12 cellular contexts compared by ENCODE assay signal in the genomic region with DNA sequence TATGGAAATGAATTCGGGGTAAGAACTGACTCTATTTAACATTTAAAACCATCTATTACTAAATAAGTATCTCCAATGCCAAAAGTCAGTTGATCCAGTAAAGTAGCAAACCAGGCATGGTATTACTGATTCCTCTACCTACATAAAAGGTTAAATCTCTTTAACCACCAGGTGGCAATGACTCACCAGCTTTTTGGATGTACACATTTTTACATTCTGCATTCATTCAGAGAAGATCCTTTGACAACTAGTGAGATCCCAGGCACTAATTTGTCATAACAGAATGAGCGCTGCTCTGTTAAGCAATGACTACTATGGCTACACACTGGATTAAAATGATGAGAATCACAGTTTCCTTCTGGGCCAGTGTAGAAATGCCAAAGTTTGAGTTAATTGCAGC.
DNase-seq lines count a peak whose midpoint lies in the region; ATAC-seq, FAIRE-seq and TF ChIP-seq lines count a peak whose summit lies in the region.
"Had no signal": no experiment of that assay in that cellular context is flagged by ENCODE, and none has a peak within 500 bp of the region (broad histone marks: within the 10 kb centered on the region; RNA-seq: fewer than 3 reads in every experiment).

No MANE protein-coding gene starts in this region.

- no peaks in the 10 kb centered on the region for H3K36me3 Mint-ChIP-seq in neural crest cell (ENCODE audit: low read depth)

- intact Hi-C loops in GM12878 (cut with micrococcal nuclease; ENCODE audit: unreplicated experiment) (no loop called here), testis (cut with DNase I; ENCODE audit: low total_unique reads) (no loop called here)

- H2AFZ ChIP-seq in GM12878 (ENCODE audit: control insufficient read depth, low read depth, low read length): no peak overlapping the region

- H3K36me3 ChIP-seq in GM12878 (ENCODE audit: control insufficient read depth in 2 of 2, insufficient read depth in 2 of 2, low read length in 1 of 2) (no peaks in the 10 kb centered on the region), testis (ENCODE audit: low read depth, missing control alignments) (no peaks in the 10 kb centered on the region)
- H3K36me3 ChIP-seq: upper lobe of right lung had no signal

- H3K79me2 ChIP-seq in GM12878 (ENCODE audit: control insufficient read depth, insufficient read depth, low read length): no peaks in the 10 kb centered on the region

- RAD21 ChIA-PET in GM12878 (lab: Charles Lee; ENCODE audit: unreplicated experiment): interaction anchor here (1.2 kb wide), 1 partner anchor 18 kb away, joined by 3 read pairs; no protein-coding TSS in a partner anchor

- TF ChIP-seq RAD21 in GM12878 (IDR thresholded peaks at IDR 0.05; ENCODE audit: insufficient read depth, low read depth, low read length): peak; percentile 23; the same call in 1 of the 2 replicates

- H3K4me3 ChIP-seq in GM12878 (no peak overlapping the region), testis (no peak overlapping the region)
- H3K4me3 ChIP-seq: A549, lung, upper lobe of right lung had no signal

- H3K9me3 ChIP-seq in GM12878 (replicated peaks; ENCODE audit: control insufficient read depth, insufficient read depth, low read length) (no peaks in the 10 kb centered on the region), testis (no peaks in the 10 kb centered on the region)
- H3K9me3 ChIP-seq: A549, upper lobe of right lung had no signal

- no peak overlapping the region for H3K4me2 ChIP-seq in GM12878 (ENCODE audit: control insufficient read depth, insufficient read depth)
- H3K4me2 ChIP-seq: A549 had no signal

- no peak overlapping the region for H3K27ac Mint-ChIP-seq in neural crest cell (ENCODE audit: unreplicated experiment)
- H3K27ac Mint-ChIP-seq: activated CD4-positive, alpha-beta memory T cell treated with anti-CD3 and anti-CD28 coated beads, Interleukin-2, amount 10 ng/mL, durations not matched to agents 7 days and 5 days had no signal

- H3K4me1 Mint-ChIP-seq in neural crest cell: no peaks in the 10 kb centered on the region
- H3K4me1 Mint-ChIP-seq: activated CD4-positive, alpha-beta memory T cell treated with anti-CD3 and anti-CD28 coated beads, Interleukin-2, amount 10 ng/mL, durations not matched to agents 7 days and 5 days had no signal

- H4K20me1 ChIP-seq in GM12878 (ENCODE audit: control insufficient read depth, insufficient read depth): no peaks in the 10 kb centered on the region

- in situ Hi-C loops in GM12878 (cut with MboI): no loop called here

- SMC1A ChIA-PET in GM12878 (lab: Charles Lee; ENCODE audit: uncharacterized antibody, unreplicated experiment): interaction anchor here (0.7 to 1.3 kb wide), 4 partner anchors 17 to 341 kb away, joined by 3 to 4 read pairs (median 3); no protein-coding TSS in a partner anchor

- WGBS in GM12878 (ENCODE audit: insufficient coverage, insufficient replicate concordance, low lambda C conversion rate, missing lambda C conversion rate): 45% methylated on average over 2 of the region's 2 CpGs
- WGBS in testis, 2 donors: 58 to 64% methylated on average over 2 of the region's 2 CpGs

- no peak for FAIRE-seq in GM12878 (lab: Jason Lieb, UNC)
- FAIRE-seq: A549 had no signal

- no peaks in the 10 kb centered on the region for H3K27me3 Mint-ChIP-seq in neural crest cell (ENCODE audit: low read depth)
- H3K27me3 Mint-ChIP-seq: activated CD4-positive, alpha-beta memory T cell treated with anti-CD3 and anti-CD28 coated beads, Interleukin-2, amount 10 ng/mL, durations not matched to agents 7 days and 5 days had no signal

- POLR2A ChIA-PET in GM12878 (lab: Charles Lee): no interaction called here

- peak; percentile 72 for DNase-seq in DMS 273 (lab: John Stamatoyannopoulos, UW; ENCODE audit: unreplicated experiment)
- no peak for DNase-seq in DMS 273 treated with DMSO at 0.1 percent for 48 hours (lab: John Stamatoyannopoulos, UW)
- DNase-seq in NCI-H2171 (lab: John Stamatoyannopoulos, UW): peak; percentile 46
- no peak for DNase-seq in GM12878 (ENCODE audit: low read depth, low spot score)
- no peak for DNase-seq in neural crest cell (ENCODE audit: low read depth, low spot score)
- DNase-seq in testis: no peak
- DNase-seq in activated CD8-positive, alpha-beta memory T cell treated with anti-CD3 and anti-CD28 coated beads for 24 hours: no peak
- DNase-seq in globus pallidus (ENCODE audit: low spot score): no peak
- DNase-seq: activated CD4-positive, alpha-beta memory T cell treated with anti-CD3 and anti-CD28 coated beads, Interleukin-2, amount 10 ng/mL, durations not matched to agents 7 days and 5 days; upper lobe of right lung had no signal

- no peaks in the 10 kb centered on the region for H3K4me1 ChIP-seq in GM12878 (ENCODE audit: control insufficient read depth, insufficient read depth, low read length)
- no peaks in the 10 kb centered on the region for H3K4me1 ChIP-seq in testis
- H3K4me1 ChIP-seq: A549, upper lobe of right lung had no signal

- TF ChIP-seq POLR2A in GM12878 (IDR thresholded peaks at IDR 0.05; ENCODE audit: low read depth, low read length) (no peak), testis (IDR thresholded peaks at IDR 0.05) (no peak)

- no TSS peak for BruUV-seq in GM12878 (replicated peaks; lab: Mats Ljungman, UMichigan)

- H3K27me3 ChIP-seq in GM12878 (replicated peaks in 1 of 2; ENCODE audit: control insufficient read depth in 2 of 2, insufficient read depth in 2 of 2, low read length in 1 of 2) (no peaks in the 10 kb centered on the region), testis (no peaks in the 10 kb centered on the region)
- H3K27me3 ChIP-seq: upper lobe of right lung had no signal

- CTCF ChIA-PET in GM12878 (lab: Yijun Ruan, JAX): interaction anchor here (0.6 to 1.9 kb wide), 3 partner anchors 222 to 1467 kb away, joined by 3 to 5 read pairs (median 3); no protein-coding TSS in a partner anchor

- H3K9ac ChIP-seq in GM12878 (ENCODE audit: control insufficient read depth, insufficient read depth, low read length): no peak overlapping the region

- no peak; a peak in 1 of 6 replicates for TF ChIP-seq CTCF in GM12878 (IDR thresholded peaks at IDR 0.05 in 2 of 3, conservative IDR thresholded peaks at IDR 0.05 in 1 of 3; ENCODE audit: control insufficient read depth in 2 of 3, extremely low read depth in 1 of 3, insufficient read depth in 1 of 3, low read depth in 3 of 3, low read length in 3 of 3)
- TF ChIP-seq CTCF in neural crest cell (conservative IDR thresholded peaks at IDR 0.05): peak; percentile 68
- no peak for TF ChIP-seq CTCF in testis (IDR thresholded peaks at IDR 0.05)

- no peak for TF ChIP-seq EP300 in GM12878 (IDR thresholded peaks at IDR 0.05; ENCODE audit: borderline replicate concordance in 1 of 2, control insufficient read depth in 1 of 2, low read depth in 2 of 2, low read length in 2 of 2)

- H3K4me3 Mint-ChIP-seq in neural crest cell: no peak overlapping the region
- H3K4me3 Mint-ChIP-seq: activated CD4-positive, alpha-beta memory T cell treated with anti-CD3 and anti-CD28 coated beads, Interleukin-2, amount 10 ng/mL, durations not matched to agents 7 days and 5 days had no signal

- H3K27ac ChIP-seq in GM12878 (ENCODE audit: control insufficient read depth, insufficient read depth) (no peak overlapping the region), testis (no peak overlapping the region)
- H3K27ac ChIP-seq: A549, upper lobe of right lung had no signal

- ATAC-seq in GM12878: no peak
- ATAC-seq: A549, upper lobe of right lung had no signal

- peaks cover 6% of the 10 kb centered on the region for H3K9me3 Mint-ChIP-seq in neural crest cell

TF ChIP-seq in GM12878, 131 proteins besides CTCF, POLR2A, EP300 and RAD21 (continues in another document):
- no peak for TF ChIP-seq ZBED1 (IDR thresholded peaks at IDR 0.05; ENCODE audit: borderline replicate concordance)
- TF ChIP-seq FOS (IDR thresholded peaks at IDR 0.05; ENCODE audit: borderline replicate concordance, extremely low read depth, insufficient read length): no peak
- no peak for TF ChIP-seq STAT1 (conservative IDR thresholded peaks at IDR 0.05)
- TF ChIP-seq CREB1 (IDR thresholded peaks at IDR 0.05; ENCODE audit: low read depth): no peak
- no peak for TF ChIP-seq NKRF (conservative IDR thresholded peaks at IDR 0.05)
- no peak for TF ChIP-seq NR2F1 (conservative IDR thresholded peaks at IDR 0.05)
- no peak for TF ChIP-seq IKZF2 (IDR thresholded peaks at IDR 0.05)
- no peak for TF ChIP-seq CHD4 (IDR thresholded peaks at IDR 0.05)
- TF ChIP-seq, protein P1, sequence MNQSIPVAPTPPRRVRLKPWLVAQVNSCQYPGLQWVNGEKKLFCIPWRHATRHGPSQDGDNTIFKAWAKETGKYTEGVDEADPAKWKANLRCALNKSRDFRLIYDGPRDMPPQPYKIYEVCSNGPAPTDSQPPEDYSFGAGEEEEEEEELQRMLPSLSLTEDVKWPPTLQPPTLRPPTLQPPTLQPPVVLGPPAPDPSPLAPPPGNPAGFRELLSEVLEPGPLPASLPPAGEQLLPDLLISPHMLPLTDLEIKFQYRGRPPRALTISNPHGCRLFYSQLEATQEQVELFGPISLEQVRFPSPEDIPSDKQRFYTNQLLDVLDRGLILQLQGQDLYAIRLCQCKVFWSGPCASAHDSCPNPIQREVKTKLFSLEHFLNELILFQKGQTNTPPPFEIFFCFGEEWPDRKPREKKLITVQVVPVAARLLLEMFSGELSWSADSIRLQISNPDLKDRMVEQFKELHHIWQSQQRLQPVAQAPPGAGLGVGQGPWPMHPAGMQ (IDR thresholded peaks at IDR 0.05; ENCODE audit: borderline replicate concordance): no peak

Comparison
In these comparisons a context has a peak if more than half of its experiments do, and no peak if none do; other contexts are left out.
1. DNase-seq: peak in DMS 273 (single experiment) and NCI-H2171 (single experiment); none in DMS 273 treated with DMSO at 0.1 percent for 48 hours (single experiment), GM12878 (single experiment), neural crest cell (single experiment), testis (single experiment), activated CD8-positive, alpha-beta memory T cell treated with anti-CD3 and anti-CD28 coated beads for 24 hours (single experiment) and globus pallidus (single experiment).